In the genomic region with DNA sequence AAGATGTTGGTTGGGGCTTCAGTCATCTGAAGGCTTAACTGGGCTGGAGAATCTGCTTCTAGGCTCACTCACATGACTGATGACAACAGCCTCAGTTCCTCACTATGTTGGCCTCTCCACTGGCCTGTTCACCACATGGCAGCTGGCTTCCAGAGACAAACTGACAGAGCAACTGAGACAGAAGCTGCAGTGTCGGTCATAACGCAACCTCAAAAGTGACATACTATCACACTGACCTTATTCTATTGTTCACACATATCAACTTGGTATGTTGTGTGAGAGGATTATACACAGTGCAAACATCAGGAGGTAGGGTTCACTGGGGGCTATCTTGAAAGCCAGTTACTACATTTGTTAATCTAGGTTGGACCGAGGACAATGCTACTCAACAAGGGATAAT, we compare ENCODE assay signal across 26 cellular contexts.
DNase-seq lines count a peak whose midpoint lies in the region; ATAC-seq, FAIRE-seq and TF ChIP-seq lines count a peak whose summit lies in the region.
"Had no signal": no experiment of that assay in that cellular context is flagged by ENCODE, and none has a peak within 500 bp of the region (broad histone marks: within the 10 kb centered on the region; RNA-seq: fewer than 3 reads in every experiment).

No MANE protein-coding gene starts in this region.

- intact Hi-C loops in pancreas (cut with DNase I): no loop called here

- H3K9me3 Mint-ChIP-seq in stimulated activated naive CD8-positive, alpha-beta T cell treated with anti-CD3 and anti-CD28 coated beads, Interleukin-15, amount 100 ng/mL, for 72 hours: no peaks in the 10 kb centered on the region
- H3K9me3 Mint-ChIP-seq: CD8-positive, alpha-beta T cell; IgD-negative memory B cell; nephron had no signal

- no peak for TF ChIP-seq CTCF in AG10803 (conservative IDR thresholded peaks at IDR 0.05; ENCODE audit: low read length)
- TF ChIP-seq CTCF in WERI-Rb-1 (IDR thresholded peaks at IDR 0.05; ENCODE audit: low read depth, low read length): no peak
- no peak for TF ChIP-seq CTCF in pancreas (IDR thresholded peaks at IDR 0.05)

- no peaks in the 10 kb centered on the region for H3K4me1 Mint-ChIP-seq in stimulated activated naive CD8-positive, alpha-beta T cell treated with anti-CD3 and anti-CD28 coated beads, Interleukin-15, amount 100 ng/mL, for 72 hours
- H3K4me1 Mint-ChIP-seq: B cell, nephron had no signal

- peaks cover 8% of the 10 kb centered on the region for H3K79me2 ChIP-seq in mesendoderm (ENCODE audit: control insufficient read depth, insufficient read depth, low read length)

- ATAC-seq in GM18517 (IDR thresholded peaks at IDR 0.05; ENCODE audit: unreplicated experiment) (no peak), GM18909 (IDR thresholded peaks at IDR 0.05; ENCODE audit: poor library complexity, unreplicated experiment) (no peak), pancreas (no peak)
- ATAC-seq in stimulated activated naive CD8-positive, alpha-beta T cell treated with anti-CD3 and anti-CD28 coated beads, Interleukin-15, amount 100 ng/mL, for 72 hours: no peak
- ATAC-seq: CD8-positive, alpha-beta T cell; left cardiac atrium had no signal

- FAIRE-seq in HTR-8/SVneo (lab: Jason Lieb, UNC) (peak; percentile 46), pancreas (lab: Jason Lieb, UNC) (no peak)
- FAIRE-seq: A549, urothelium cell line had no signal

- H2BK15ac ChIP-seq in mesendoderm (replicated peaks; ENCODE audit: low read depth): no peak overlapping the region

- H3K79me1 ChIP-seq in mesendoderm (ENCODE audit: low read length): peaks cover 6% of the 10 kb centered on the region

- H2BK5ac ChIP-seq in mesendoderm (ENCODE audit: low read length): no peak overlapping the region

- no peaks in the 10 kb centered on the region for H3K9me3 ChIP-seq in WERI-Rb-1 (ENCODE audit: severe bottlenecking)
- H3K9me3 ChIP-seq in pancreas: no peaks in the 10 kb centered on the region
- H3K9me3 ChIP-seq: A549, HAP-1, SK-N-SH had no signal

- DNase-seq in AG10803 (ENCODE audit: low read depth) (peak; percentile 28), HTR-8/SVneo (ENCODE audit: insufficient read length, low spot score) (no peak), WERI-Rb-1 (peak; percentile 14), mesendoderm (peak; percentile 57), pancreas (no peak)
- DNase-seq in stimulated activated naive CD8-positive, alpha-beta T cell treated with anti-CD3 and anti-CD28 coated beads, Interleukin-15, amount 100 ng/mL, for 72 hours: no peak
- DNase-seq: activated CD4-positive, alpha-beta T cell treated with anti-CD3 and anti-CD28 coated beads, Interleukin-2, amount 50 U/mL, for 4 hours; activated naive CD4-positive, alpha-beta T cell treated with Interleukin-2 at 50 U/mL for 16 hours; CD8-positive, alpha-beta T cell; cerebellar nuclear complex; hippocampal formation; left cardiac atrium; NCI-H1092 treated with DMSO at 0.1 percent for 48 hours; NCI-H187; NCI-H2171; SK-N-SH; stimulated activated naive CD4-positive, alpha-beta T cell had no signal

- H3K27ac Mint-ChIP-seq in stimulated activated naive CD8-positive, alpha-beta T cell treated with anti-CD3 and anti-CD28 coated beads, Interleukin-15, amount 100 ng/mL, for 72 hours: no peak overlapping the region
- H3K27ac Mint-ChIP-seq: B cell; CD8-positive, alpha-beta T cell; IgD-negative memory B cell; nephron had no signal

- H2BK120ac ChIP-seq in mesendoderm (ENCODE audit: low read depth, low read length): no peak overlapping the region

- H3K9ac ChIP-seq in mesendoderm (ENCODE audit: low read length): no peak overlapping the region
- H3K9ac ChIP-seq: SK-N-SH had no signal

- no peak overlapping the region for H3K27ac ChIP-seq in WERI-Rb-1
- H3K27ac ChIP-seq in mesendoderm (ENCODE audit: low read depth, low read length): no peak overlapping the region
- H3K27ac ChIP-seq in pancreas: no peak overlapping the region
- H3K27ac ChIP-seq: A549, skin epidermis had no signal

- H3K18ac ChIP-seq in mesendoderm (ENCODE audit: low read length): no peak overlapping the region

- no peak overlapping the region for H3K4me3 ChIP-seq in AG10803 (ENCODE audit: low read length)
- H3K4me3 ChIP-seq in WERI-Rb-1 (ENCODE audit: low read depth, low read length): no peak overlapping the region
- no peak overlapping the region for H3K4me3 ChIP-seq in mesendoderm (ENCODE audit: low read length)
- no peak overlapping the region for H3K4me3 ChIP-seq in pancreas
- H3K4me3 ChIP-seq: A549, HAP-1, skin epidermis had no signal

- H3K56ac ChIP-seq in mesendoderm (ENCODE audit: low read length): no peak overlapping the region

- H3K4ac ChIP-seq in mesendoderm (ENCODE audit: low read depth, low read length): no peak overlapping the region

- H3K27me3 ChIP-seq in WERI-Rb-1 (ENCODE audit: insufficient read depth, low read depth, severe bottlenecking): no peaks in the 10 kb centered on the region
- H3K27me3 ChIP-seq in mesendoderm (ENCODE audit: insufficient read depth, low read length, poor library complexity): no peaks in the 10 kb centered on the region
- H3K27me3 ChIP-seq in pancreas: no peaks in the 10 kb centered on the region

- no CpG with 5 or more reads among the region's 3 CpGs for WGBS in mesendoderm (ENCODE audit: extremely low coverage, insufficient coverage, low lambda C conversion rate)
- WGBS in pancreas, 2 donors: 90 to 92% methylated on average over 3 of the region's 3 CpGs

- no peak overlapping the region for H4K5ac ChIP-seq in mesendoderm (ENCODE audit: low read length)

- no peaks in the 10 kb centered on the region for H3K27me3 Mint-ChIP-seq in stimulated activated naive CD8-positive, alpha-beta T cell treated with anti-CD3 and anti-CD28 coated beads, Interleukin-15, amount 100 ng/mL, for 72 hours
- H3K27me3 Mint-ChIP-seq: B cell, IgD-negative memory B cell had no signal

- no peak overlapping the region for H3K4me2 ChIP-seq in mesendoderm (ENCODE audit: low read length)
- H3K4me2 ChIP-seq: A549, SK-N-SH had no signal

- H4K8ac ChIP-seq in mesendoderm (ENCODE audit: low read depth, low read length): no peak overlapping the region

- H2AK5ac ChIP-seq in mesendoderm (ENCODE audit: low read length): no peak overlapping the region

- H3K4me1 ChIP-seq in mesendoderm (ENCODE audit: control insufficient read depth, low read depth, low read length): no peaks in the 10 kb centered on the region
- no peaks in the 10 kb centered on the region for H3K4me1 ChIP-seq in pancreas
- H3K4me1 ChIP-seq: A549, HAP-1 had no signal

- H3K23ac ChIP-seq in mesendoderm (ENCODE audit: low read length): no peak overlapping the region

- H3K36me3 ChIP-seq in WERI-Rb-1 (peaks cover 4% of the 10 kb centered on the region; the same call in 1 of the 2 replicates), mesendoderm (ENCODE audit: control insufficient read depth, insufficient read depth, low read length) (no peaks in the 10 kb centered on the region), pancreas (no peaks in the 10 kb centered on the region)
- H3K36me3 ChIP-seq: HAP-1 had no signal

- H3K4me3 Mint-ChIP-seq in stimulated activated naive CD8-positive, alpha-beta T cell treated with anti-CD3 and anti-CD28 coated beads, Interleukin-15, amount 100 ng/mL, for 72 hours: no peak overlapping the region
- H3K4me3 Mint-ChIP-seq: B cell; CD8-positive, alpha-beta T cell; IgD-negative memory B cell; nephron had no signal

Comparison
In these comparisons a context has a peak if more than half of its experiments do, and no peak if none do; other contexts are left out.
1. DNase-seq: peak in AG10803 (single experiment), WERI-Rb-1 (single experiment) and mesendoderm (single experiment); none in HTR-8/SVneo (single experiment), stimulated activated naive CD8-positive, alpha-beta T cell treated with anti-CD3 and anti-CD28 coated beads, Interleukin-15, amount 100 ng/mL, for 72 hours (0 of 2) and pancreas (0 of 6).